ENCODE assay signal across 18 cellular contexts in genomic region chr5:31096238-31096865, GRCh38.
DNase-seq lines count a peak whose midpoint lies in the region; ATAC-seq and TF ChIP-seq lines count a peak whose summit lies in the region.
"Had no signal": no experiment of that assay in that cellular context is flagged by ENCODE, and none has a peak within 500 bp of the region (broad histone marks: within the 10 kb centered on the region; RNA-seq: fewer than 3 reads in every experiment).

No MANE protein-coding gene starts in this region.

- H3K27ac ChIP-seq in breast epithelium (no peak overlapping the region), endodermal cell (ENCODE audit: low read depth, low read length) (no peak overlapping the region), esophagus squamous epithelium (no peak overlapping the region)
- H3K27ac ChIP-seq: HL-60, lower lobe of right lung had no signal

- no peak overlapping the region for H3K9ac ChIP-seq in endodermal cell (ENCODE audit: extremely low read depth, low read length, poor library complexity, severe bottlenecking)

- POLR2A ChIA-PET in MCF 10A (lab: Yijun Ruan, JAX), result no interaction called here

- 83 to 91% methylated on average over 3 to 5 of the region's 5 CpGs for WGBS in endodermal cell (ENCODE audit: insufficient coverage in 1 of 2, insufficient read length in 1 of 2), 2 experiments
- 30 to 49% methylated on average over 5 of the region's 5 CpGs for WGBS in esophagus squamous epithelium, 2 donors

- no peak for ATAC-seq in HG03025 (IDR thresholded peaks at IDR 0.05; ENCODE audit: low FRiP score, unreplicated experiment)
- ATAC-seq: activated T-cell treated with anti-CD3 and anti-CD28 coated beads, Interleukin-2, amount 50 U/mL, for 72 hours; lower lobe of right lung; T-cell had no signal

- H3K36me3 ChIP-seq in breast epithelium (no peaks in the 10 kb centered on the region), endodermal cell (ENCODE audit: control insufficient read depth, insufficient read depth, low read length) (no peaks in the 10 kb centered on the region), esophagus squamous epithelium (no peaks in the 10 kb centered on the region)
- H3K36me3 ChIP-seq: lower lobe of right lung, MG63 had no signal

- CTCF ChIA-PET in MCF 10A (lab: Yijun Ruan, JAX), result interaction anchor here (0.6 kb wide), 2 partner anchors 402 to 677 kb away, joined by 3 read pairs; no protein-coding TSS in a partner anchor

- H3K27me3 ChIP-seq in breast epithelium (no peaks in the 10 kb centered on the region), endodermal cell (ENCODE audit: control insufficient read depth, insufficient read depth, low read length, poor library complexity, severe bottlenecking) (peaks cover 15% of the 10 kb centered on the region), esophagus squamous epithelium (no peaks in the 10 kb centered on the region)
- H3K27me3 ChIP-seq: MG63 had no signal

- TF ChIP-seq CTCF in MCF 10A (IDR thresholded peaks at IDR 0.05; ENCODE audit: unreplicated experiment) (no peak), breast epithelium (IDR thresholded peaks at IDR 0.05) (no peak), endodermal cell (conservative IDR thresholded peaks at IDR 0.05) (no peak), esophagus squamous epithelium (IDR thresholded peaks at IDR 0.05) (no peak)

- H3K27ac Mint-ChIP-seq in MCF 10A (ENCODE audit: low read depth, unreplicated experiment) (peak overlapping the region; percentile 59), endodermal cell (no peak overlapping the region)
- H3K27ac Mint-ChIP-seq: activated T-cell treated with anti-CD3 and anti-CD28 coated beads, Interleukin-2, amount 50 U/mL, for 72 hours; T-cell; type B pancreatic cell had no signal

- intact Hi-C loops in MCF 10A (cut with micrococcal nuclease) (no loop called here), breast epithelium (cut with DNase I; ENCODE audit: low total_unique reads) (no loop called here), esophagus squamous epithelium (cut with DNase I) (no loop called here)

- no peaks in the 10 kb centered on the region for H3K4me1 ChIP-seq in breast epithelium
- H3K4me1 ChIP-seq in endodermal cell (ENCODE audit: control insufficient read depth, insufficient read depth, low read length), result peaks cover 6% of the 10 kb centered on the region
- H3K4me1 ChIP-seq in esophagus squamous epithelium, result no peaks in the 10 kb centered on the region
- H3K4me1 ChIP-seq: lower lobe of right lung had no signal

- H3K9me3 ChIP-seq in breast epithelium (peaks cover 0 to 9% of the 10 kb centered on the region in 2 donors), endodermal cell (ENCODE audit: control insufficient read depth, low read length) (peaks cover 16% of the 10 kb centered on the region), esophagus squamous epithelium (no peaks in the 10 kb centered on the region)
- H3K9me3 ChIP-seq: lower lobe of right lung had no signal

- H3K36me3 Mint-ChIP-seq in MCF 10A (ENCODE audit: insufficient read depth, unreplicated experiment), result no peaks in the 10 kb centered on the region
- H3K36me3 Mint-ChIP-seq in endodermal cell (ENCODE audit: low read depth), result no peaks in the 10 kb centered on the region
- H3K36me3 Mint-ChIP-seq: T-cell, type B pancreatic cell had no signal

- BruUV-seq in MCF 10A (replicated peaks; lab: Mats Ljungman, UMichigan), result no TSS peak

- TF ChIP-seq POLR2A in breast epithelium (IDR thresholded peaks at IDR 0.05), result no peak
- no peak for TF ChIP-seq POLR2A in esophagus squamous epithelium (IDR thresholded peaks at IDR 0.05)

- no peak overlapping the region for H3K4me3 ChIP-seq in breast epithelium
- no peak overlapping the region for H3K4me3 ChIP-seq in endodermal cell (ENCODE audit: low read length)
- no peak overlapping the region for H3K4me3 ChIP-seq in esophagus squamous epithelium
- H3K4me3 ChIP-seq: lower lobe of right lung, MG63 had no signal

- H3K9me3 Mint-ChIP-seq in MCF 10A (ENCODE audit: unreplicated experiment), result peaks cover 7% of the 10 kb centered on the region
- H3K9me3 Mint-ChIP-seq in endodermal cell, result peaks cover 9% of the 10 kb centered on the region

- no peaks in the 10 kb centered on the region for H3K27me3 Mint-ChIP-seq in MCF 10A (ENCODE audit: insufficient read depth, unreplicated experiment)
- no peaks in the 10 kb centered on the region for H3K27me3 Mint-ChIP-seq in endodermal cell (ENCODE audit: insufficient read depth)
- H3K27me3 Mint-ChIP-seq: T-cell, type B pancreatic cell had no signal

- peak; percentile 31 for DNase-seq in MCF 10A (ENCODE audit: unreplicated experiment)
- DNase-seq in breast epithelium (ENCODE audit: low spot score in 2 of 2), result no peak
- DNase-seq in amniotic stem cell (lab: John Stamatoyannopoulos, UW), result peak; percentile 4
- peak; percentile 80 for DNase-seq in foreskin melanocyte
- DNase-seq in stromal cell of bone marrow (ENCODE audit: low read depth), result peak; percentile 69
- DNase-seq in endodermal cell, result no peak
- no peak for DNase-seq in esophagus squamous epithelium (lab: John Stamatoyannopoulos, UW)
- DNase-seq: 8988T; activated CD4-positive, alpha-beta T cell treated with anti-CD3 and anti-CD28 coated beads for 1 hour; activated T-cell treated with anti-CD3 and anti-CD28 coated beads, Interleukin-2, amount 50 U/mL, for 72 hours; hippocampal formation; lower lobe of right lung; MG63; stimulated activated CD4-positive, alpha-beta T cell treated with anti-CD3 and anti-CD28 coated beads, Interleukin-12 subunit alpha, Interleukin-12 subunit beta, amount 100 ng/mL, for 4 hours; T-cell had no signal

- peaks cover 12% of the 10 kb centered on the region for H3K4me1 Mint-ChIP-seq in MCF 10A (ENCODE audit: insufficient read depth, unreplicated experiment)
- H3K4me1 Mint-ChIP-seq in endodermal cell, result peaks cover 6% of the 10 kb centered on the region
- H3K4me1 Mint-ChIP-seq: T-cell had no signal

- no peak overlapping the region for H3K4me3 Mint-ChIP-seq in MCF 10A (ENCODE audit: unreplicated experiment)
- H3K4me3 Mint-ChIP-seq in endodermal cell, result no peak overlapping the region
- H3K4me3 Mint-ChIP-seq: activated T-cell treated with anti-CD3 and anti-CD28 coated beads, Interleukin-2, amount 50 U/mL, for 72 hours; T-cell; type B pancreatic cell had no signal

Comparison
In these comparisons a context has a peak if more than half of its experiments do, and no peak if none do; other contexts are left out.
1. DNase-seq: peak in MCF 10A (single experiment), amniotic stem cell (single experiment), foreskin melanocyte (single experiment) and stromal cell of bone marrow (single experiment); none in breast epithelium (0 of 2), endodermal cell (single experiment) and esophagus squamous epithelium (single experiment).